Comparison of ENCODE assay signal across 22 cellular contexts in genomic region chr4:3635090-3635820, GRCh38.
"Had no signal": no experiment of that assay in that cellular context is flagged by ENCODE, and none has a peak within 500 bp of the region (broad histone marks: within the 10 kb centered on the region; RNA-seq: fewer than 3 reads in every experiment).

No MANE protein-coding gene starts in this region.

- H3K27ac ChIP-seq: breast epithelium, colonic mucosa, dorsolateral prefrontal cortex, esophagus muscularis mucosa, gastroesophageal sphincter, left ventricle myocardium inferior had no signal

- H3K36me3 ChIP-seq: adrenal gland, breast epithelium, colonic mucosa, esophagus muscularis mucosa, gastroesophageal sphincter, left ventricle myocardium inferior had no signal

- H3K9me3 ChIP-seq: adrenal gland, breast epithelium, colonic mucosa, esophagus muscularis mucosa, left ventricle myocardium inferior had no signal

- H3K4me3 Mint-ChIP-seq: activated naive CD8-positive, alpha-beta T cell; activated T-helper 17 cell treated with anti-CD3 and anti-CD28 coated beads, Interleukin-2, amount 50 U/mL, for 72 hours; central memory CD8-positive, alpha-beta T cell; effector memory CD8-positive, alpha-beta T cell; mesothelial cell of epicardium; natural killer cell treated with Interleukin-12 subunit alpha and Interleukin-12 subunit beta and Interleukin-15 and Interleukin-18, amount 100 ng/mL, for 72 hours; T-cell had no signal

- H3K4me1 Mint-ChIP-seq: activated T-helper 17 cell treated with anti-CD3 and anti-CD28 coated beads, Interleukin-2, amount 50 U/mL, for 72 hours; central memory CD8-positive, alpha-beta T cell; mesothelial cell of epicardium; T-cell had no signal

- H3K9me3 Mint-ChIP-seq: activated T-helper 17 cell treated with anti-CD3 and anti-CD28 coated beads, Interleukin-2, amount 50 U/mL, for 72 hours; central memory CD8-positive, alpha-beta T cell; effector memory CD8-positive, alpha-beta T cell; natural killer cell treated with Interleukin-12 subunit alpha and Interleukin-12 subunit beta and Interleukin-15 and Interleukin-18, amount 100 ng/mL, for 72 hours; T-cell had no signal

- H3K36me3 Mint-ChIP-seq: mesothelial cell of epicardium; natural killer cell treated with Interleukin-12 subunit alpha and Interleukin-12 subunit beta and Interleukin-15 and Interleukin-18, amount 100 ng/mL, for 72 hours; T-cell had no signal

- ATAC-seq: activated T-helper 17 cell treated with anti-CD3 and anti-CD28 coated beads, Interleukin-2, amount 50 U/mL, for 72 hours; effector memory CD8-positive, alpha-beta T cell; gastroesophageal sphincter; natural killer cell treated with Interleukin-12 subunit alpha and Interleukin-12 subunit beta and Interleukin-15 and Interleukin-18, amount 100 ng/mL, for 72 hours; SK-N-SH treated with all-trans-retinoic acid at 6 μM for 48 hours; T-cell had no signal

- DNase-seq: activated T-cell treated with anti-CD3 and anti-CD28 coated beads, Interleukin-2, amount 50 U/mL, for 1 hour; adrenal gland; colonic mucosa; effector memory CD8-positive, alpha-beta T cell; head of caudate nucleus; left ventricle myocardium inferior; mammary epithelial cell; occipital lobe; retina; stimulated activated CD4-positive, alpha-beta T cell treated with anti-CD3 and anti-CD28 coated beads, Interleukin-4, amount 100 ng/mL, for 1 hour; stimulated activated naive CD4-positive, alpha-beta T cell; T-cell had no signal

- H3K4me3 ChIP-seq: adrenal gland, breast epithelium, colonic mucosa, dorsolateral prefrontal cortex, esophagus muscularis mucosa, gastroesophageal sphincter, left ventricle myocardium inferior had no signal

- H3K4me1 ChIP-seq: adrenal gland, breast epithelium, colonic mucosa, esophagus muscularis mucosa, gastroesophageal sphincter, left ventricle myocardium inferior had no signal

- H3K27ac Mint-ChIP-seq: activated naive CD8-positive, alpha-beta T cell; activated T-helper 17 cell treated with anti-CD3 and anti-CD28 coated beads, Interleukin-2, amount 50 U/mL, for 72 hours; effector memory CD8-positive, alpha-beta T cell; mesothelial cell of epicardium; natural killer cell treated with Interleukin-12 subunit alpha and Interleukin-12 subunit beta and Interleukin-15 and Interleukin-18, amount 100 ng/mL, for 72 hours; T-cell had no signal
